ENCODE assay signal across 8 cellular contexts in genomic region chr1:15524283-15525042, GRCh38. TPM values are rescaled to one million over a fixed set of nuclear protein-coding genes. Genes with fewer than 3 reads are reported as not detected.
DNase-seq lines count a peak whose midpoint lies in the region; ATAC-seq, FAIRE-seq and TF ChIP-seq lines count a peak whose summit lies in the region.

No MANE protein-coding gene starts in this region.

- peaks cover 21% of the 10 kb centered on the region for H3K79me2 ChIP-seq in mammary epithelial cell (ENCODE audit: insufficient read depth, low read length)

- BruUV-seq in A673 (replicated peaks; lab: Mats Ljungman, UMichigan) (no TSS peak), mammary epithelial cell (replicated peaks; lab: Mats Ljungman, UMichigan) (no TSS peak)

- H3K4me3 ChIP-seq in A673 (ENCODE audit: low read depth, low read length, poor library complexity, severe bottlenecking) (peak overlapping the region; percentile 93), WI38 (ENCODE audit: low read depth, low read length) (peak overlapping the region; percentile 78), mammary epithelial cell (replicated peaks in 1 of 3; ENCODE audit: insufficient read depth in 1 of 3, low read depth in 2 of 3, low read length in 3 of 3) (peak overlapping the region; percentile 50 to 80 (median 72)), small intestine (ENCODE audit: low read depth in 1 of 2, low read length in 2 of 2) (peak overlapping the region; percentile 74 to 79)

- H3K9me3 ChIP-seq in A673 (ENCODE audit: low read depth, low read length, poor library complexity, severe bottlenecking) (no peaks in the 10 kb centered on the region), mammary epithelial cell (replicated peaks; ENCODE audit: insufficient read depth, low read length) (no peaks in the 10 kb centered on the region), small intestine (ENCODE audit: control insufficient read depth, low read depth) (no peaks in the 10 kb centered on the region)

- peak overlapping the region; percentile 75 for H3K9ac ChIP-seq in mammary epithelial cell (ENCODE audit: insufficient read depth, low read length)

- H3K4me1 ChIP-seq in A673 (ENCODE audit: insufficient read depth, low read length, poor library complexity, severe bottlenecking) (peaks cover 14% of the 10 kb centered on the region), mammary epithelial cell (ENCODE audit: insufficient read depth, low read length) (peaks cover 14% of the 10 kb centered on the region), small intestine (ENCODE audit: control insufficient read depth in 2 of 2, insufficient read depth in 1 of 2, low read depth in 1 of 2, low read length in 1 of 2) (peaks cover 3 to 5% of the 10 kb centered on the region in 2 donors)

- H3K27ac ChIP-seq in A673 (ENCODE audit: low read depth, low read length, poor library complexity, severe bottlenecking) (peak overlapping the region; percentile 98), mammary epithelial cell (ENCODE audit: insufficient read depth, low read depth, low read length) (peak overlapping the region; percentile 85), small intestine (ENCODE audit: low read depth in 1 of 2, low read length in 1 of 2) (peak overlapping the region; percentile 90 to 100)

- WGBS in mammary epithelial cell (ENCODE audit: low coverage, missing lambda C conversion rate), result no CpG with 5 or more reads among the region's 87 CpGs
- 1 to 2% (median 2%) methylated on average over 25 to 87 of the region's 87 CpGs for WGBS in small intestine, 3 donors

- dilution Hi-C loops in mammary epithelial cell (cut with HindIII; ENCODE audit: low sequenced_read_pairs), result no loop called here

- DNase-seq in A673 (ENCODE audit: low spot score) (peak; percentile 98), NCI-H2196 treated with DMSO at 0.1 percent for 48 hours (lab: John Stamatoyannopoulos, UW; ENCODE audit: unreplicated experiment) (peak; percentile 99), mammary epithelial cell (peak; percentile 97), iPS-NIHi11 (ENCODE audit: low spot score) (peak; percentile 96), small intestine (peak; percentile 99)

- H3K27me3 ChIP-seq in A673 (replicated peaks; ENCODE audit: insufficient read depth, low read depth, low read length, poor library complexity) (no peaks in the 10 kb centered on the region), mammary epithelial cell (ENCODE audit: insufficient read depth, low read length) (no peaks in the 10 kb centered on the region), small intestine (ENCODE audit: control insufficient read depth in 2 of 2, insufficient read depth in 2 of 2, low read length in 2 of 2) (no peaks in the 10 kb centered on the region)

- H3K4me2 ChIP-seq in mammary epithelial cell (ENCODE audit: insufficient read depth, low read depth, low read length), result peak overlapping the region; percentile 81

- no peaks in the 10 kb centered on the region for H4K20me1 ChIP-seq in mammary epithelial cell (ENCODE audit: insufficient read depth, low read length)

- in situ Hi-C loops in mammary epithelial cell (cut with MboI; ENCODE audit: low sequenced_read_pairs in 2 of 2), result no loop called here

- intact Hi-C loops in A673 (cut with micrococcal nuclease; ENCODE audit: unreplicated experiment), result no loop called here
- intact Hi-C loops in mammary epithelial cell (cut with micrococcal nuclease), result loop anchor here (2.0 to 10.0 kb wide), 4 partner anchors 156 to 370 kb away; partner anchors contain the start of genes TMEM51 and TMEM82

- POLR2A ChIA-PET in A673 (lab: Charles Lee; ENCODE audit: low non-redundant PET), result interaction anchor here (0.7 kb wide), 1 partner anchor 556 kb away, joined by 16 read pairs; no protein-coding TSS in a partner anchor

- ATAC-seq in GM18870 (IDR thresholded peaks at IDR 0.05; ENCODE audit: unreplicated experiment) (peak; percentile 13), HG03139 (IDR thresholded peaks at IDR 0.05; ENCODE audit: unreplicated experiment) (peak; percentile 37)

- no peak for FAIRE-seq in small intestine (lab: Jason Lieb, UNC)

- CTCF ChIA-PET in A673 (lab: Charles Lee), result no interaction called here
- CTCF ChIA-PET in mammary epithelial cell (lab: Charles Lee; ENCODE audit: low non-redundant PET), result interaction anchor here (0.7 kb wide), 1 partner anchor 61 kb away, joined by 4 read pairs; no protein-coding TSS in a partner anchor

- H2AFZ ChIP-seq in mammary epithelial cell (ENCODE audit: low read depth, low read length), result peak overlapping the region; percentile 80

- H3K36me3 ChIP-seq in A673 (ENCODE audit: insufficient read depth, low read length, poor library complexity, severe bottlenecking), result no peaks in the 10 kb centered on the region
- H3K36me3 ChIP-seq in mammary epithelial cell (ENCODE audit: insufficient read depth, low read length), result no peaks in the 10 kb centered on the region
- no peaks in the 10 kb centered on the region for H3K36me3 ChIP-seq in small intestine (ENCODE audit: control insufficient read depth in 2 of 2, insufficient read depth in 2 of 2, low read length in 2 of 2)

- TF ChIP-seq CTCF in A673 (conservative IDR thresholded peaks at IDR 0.05; ENCODE audit: low read depth, low read length) (no peak), WI38 (IDR thresholded peaks at IDR 0.05; ENCODE audit: low read depth, low read length) (no peak), mammary epithelial cell (conservative IDR thresholded peaks at IDR 0.05 in 1 of 2, IDR thresholded peaks at IDR 0.05 in 1 of 2; ENCODE audit: extremely low read depth in 1 of 2, insufficient read depth in 1 of 2, low read depth in 1 of 2, low read length in 2 of 2) (no peak)

RNA-seq across cellular contexts. Expression of gene CASP9, which starts 0.4 kb away (rescaled TPM):
- 7.0 and 8.9 TPM in 2 replicates for total RNA-seq in A673 (2021)
- total RNA-seq in mammary epithelial cell, result 1 to 10 TPM; 4.8 to 5.0 TPM
- polyA plus RNA-seq in mammary epithelial cell, result 5.2 TPM
- polyA minus RNA-seq in mammary epithelial cell, result 17.1 TPM
- polyA plus RNA-seq in small intestine, result 10 to 100 TPM; 13.8 to 23.7 (median 15.1) TPM

RNA-seq across cellular contexts. Expression of gene DNAJC16, which starts 2.2 kb away (rescaled TPM):
- total RNA-seq in A673 (2021) (17.1 and 18.6 TPM in 2 replicates), mammary epithelial cell (10 to 100 TPM; 16.0 to 23.8 TPM)
- polyA plus RNA-seq in mammary epithelial cell (12.1 TPM), small intestine (1 to 10 TPM; 1.6 to 5.4 (median 2.7) TPM)
- 17.4 TPM for polyA minus RNA-seq in mammary epithelial cell

RNA-seq across cellular contexts. Expression of gene CELA2B, which starts 48.6 kb away (rescaled TPM):
- total RNA-seq in A673 (2021) (not detected in 2 replicates), mammary epithelial cell (not detected)
- polyA plus RNA-seq in mammary epithelial cell (not detected), small intestine (not detected)
- not detected for polyA minus RNA-seq in mammary epithelial cell

Comparison
In these comparisons a context has a peak if more than half of its experiments do, and no peak if none do; other contexts are left out.
1. Peak in every context shown above with its lines: DNase-seq, ATAC-seq, H3K4me3 ChIP-seq and H3K27ac ChIP-seq.